In the genomic region with DNA sequence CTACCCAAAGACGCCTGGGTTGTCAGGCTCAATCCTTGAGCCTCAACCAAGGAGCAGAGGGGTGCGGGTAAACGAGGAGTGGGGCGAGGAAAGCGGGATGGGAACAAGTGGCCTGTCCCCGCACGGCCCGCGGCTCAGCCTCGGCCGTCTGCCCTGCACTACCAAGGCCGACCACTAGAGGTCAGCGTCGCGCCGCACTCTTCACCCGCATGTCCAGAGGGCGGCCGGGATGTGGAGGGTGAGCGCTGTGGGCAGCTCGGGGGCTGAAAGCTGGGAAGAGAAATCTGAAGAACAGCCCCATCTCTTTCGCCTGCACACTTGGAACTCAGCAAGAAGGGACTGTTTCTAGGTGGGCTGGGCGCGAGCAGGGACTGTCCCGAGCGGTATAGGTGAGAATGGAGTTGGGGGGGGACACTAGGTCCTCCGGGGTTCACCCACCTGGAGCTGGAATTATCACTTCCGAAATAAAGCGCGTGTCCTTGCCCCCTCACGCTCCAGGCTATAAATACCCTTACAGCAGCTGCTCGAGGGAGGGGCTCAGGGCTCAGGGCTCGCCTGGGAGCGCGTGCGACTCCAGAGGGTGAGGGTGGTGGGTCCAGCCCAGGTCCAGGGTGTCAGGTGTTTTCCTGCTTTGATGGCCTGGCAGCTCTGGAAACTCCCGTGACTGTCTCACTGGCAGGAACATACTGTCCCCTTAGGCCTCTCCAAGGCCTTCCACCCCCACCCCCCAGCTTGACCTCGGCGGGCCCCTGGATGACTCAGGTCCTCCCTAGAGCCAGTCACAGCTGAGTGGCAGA, we compare ENCODE assay signal across 8 cellular contexts. TPM values are rescaled to one million over a fixed set of nuclear protein-coding genes. Genes with fewer than 3 reads are reported as not detected.
DNase-seq lines count a peak whose midpoint lies in the region; ATAC-seq lines count a peak whose summit lies in the region.

No MANE protein-coding gene starts in this region.

- DNase-seq in AML-193 (lab: John Stamatoyannopoulos, UW) (peak; percentile 32 to 58), NCI-H69 (lab: John Stamatoyannopoulos, UW) (peak; percentile 73), mesenteric fat pad (ENCODE audit: low spot score) (peak; percentile 94)
- DNase-seq in activated CD8-positive, alpha-beta memory T cell treated with anti-CD3 and anti-CD28 coated beads, Interleukin-2, amount 50 U/mL, for 1 hour (ENCODE audit: extremely low read depth): peak; percentile 23
- peak; percentile 59 for DNase-seq in stimulated activated CD8-positive, alpha-beta memory T cell treated with anti-CD3 and anti-CD28 coated beads, Interleukin-12 subunit alpha, Interleukin-12 subunit beta, amount 100 ng/mL, for 4 hours (ENCODE audit: low read depth)

- H3K4me3 ChIP-seq in endocrine pancreas (ENCODE audit: control insufficient read depth, insufficient read depth, low read length): no peak overlapping the region

- H3K9me3 ChIP-seq in endocrine pancreas (ENCODE audit: control insufficient read depth, low read length): no peaks in the 10 kb centered on the region

- peak; percentile 58 for ATAC-seq in GM18870 (IDR thresholded peaks at IDR 0.05; ENCODE audit: unreplicated experiment)
- peak; percentile 63 for ATAC-seq in HG03135 (IDR thresholded peaks at IDR 0.05; ENCODE audit: unreplicated experiment)

- peak overlapping the region; percentile 68 for H3K9ac ChIP-seq in endocrine pancreas (ENCODE audit: control insufficient read depth, insufficient read depth, low read length)

- H3K4me1 ChIP-seq in endocrine pancreas (ENCODE audit: control insufficient read depth, insufficient read depth, low read length): no peaks in the 10 kb centered on the region

- no peaks in the 10 kb centered on the region for H3K36me3 ChIP-seq in endocrine pancreas (ENCODE audit: control insufficient read depth, insufficient read depth, low read length)

- H3K27me3 ChIP-seq in endocrine pancreas (ENCODE audit: control insufficient read depth, insufficient read depth, low read length): no peaks in the 10 kb centered on the region

RNA-seq across cellular contexts. Expression of gene SLC30A2, which starts 9.8 kb away (rescaled TPM):
- total RNA-seq in mesenteric fat pad: not detected

RNA-seq across cellular contexts. Expression of gene EXTL1, which starts 14.6 kb away (rescaled TPM):
- not detected for total RNA-seq in mesenteric fat pad

RNA-seq across cellular contexts. Expression of gene TRIM63, which starts 31.3 kb away (rescaled TPM):
- 0.26 TPM for total RNA-seq in mesenteric fat pad

RNA-seq across cellular contexts. Expression of gene PAFAH2, which starts 38.3 kb away (rescaled TPM):
- total RNA-seq in mesenteric fat pad: 6.8 TPM

Comparison
In these comparisons a context has a peak if more than half of its experiments do, and no peak if none do; other contexts are left out.
1. DNase-seq: peak in every context shown above with its lines; median percentile 94 in mesenteric fat pad; 73 in NCI-H69; 59 in stimulated activated CD8-positive, alpha-beta memory T cell treated with anti-CD3 and anti-CD28 coated beads, Interleukin-12 subunit alpha, Interleukin-12 subunit beta, amount 100 ng/mL, for 4 hours; 45 in AML-193; 23 in activated CD8-positive, alpha-beta memory T cell treated with anti-CD3 and anti-CD28 coated beads, Interleukin-2, amount 50 U/mL, for 1 hour.